In genomic region chr4:150578745-150579470, GRCh38 we compare ENCODE assay signal across 10 cellular contexts. TPM values are rescaled to one million over a fixed set of nuclear protein-coding genes. Genes with fewer than 3 reads are reported as not detected.
A peak's percentile ranks its signal among the peaks of the same experiment; 100 is the strongest.
DNase-seq lines count a peak whose midpoint lies in the region; ATAC-seq and TF ChIP-seq lines count a peak whose summit lies in the region.
"Had no signal": no experiment of that assay in that cellular context is flagged by ENCODE, and none has a peak within 500 bp of the region (broad histone marks: within the 10 kb centered on the region; RNA-seq: fewer than 3 reads in every experiment).

No MANE protein-coding gene starts in this region.

- H3K79me1 ChIP-seq in mesendoderm (ENCODE audit: low read length): no peaks in the 10 kb centered on the region

- DNase-seq in left ventricle myocardium inferior: no peak
- no peak for DNase-seq in cardiac septum (ENCODE audit: low spot score)
- DNase-seq in choroid plexus epithelial cell (ENCODE audit: low read depth): peak; percentile 57
- peak; percentile 71 for DNase-seq in mesendoderm
- DNase-seq in vagina (ENCODE audit: extremely low spot score in 2 of 2): no peak
- DNase-seq in Kasumi-1 (lab: John Stamatoyannopoulos, UW): no peak
- DNase-seq: NCI-H2171 treated with DMSO at 0.1 percent for 48 hours had no signal

- H3K9me3 ChIP-seq in left ventricle myocardium inferior (replicated peaks) (no peaks in the 10 kb centered on the region), vagina (no peaks in the 10 kb centered on the region)

- no peak for ATAC-seq in HG02798 (IDR thresholded peaks at IDR 0.05; ENCODE audit: poor library complexity, unreplicated experiment)
- ATAC-seq in HG03175 (IDR thresholded peaks at IDR 0.05; ENCODE audit: unreplicated experiment): no peak

- H3K56ac ChIP-seq in mesendoderm (ENCODE audit: low read length): no peak overlapping the region

- H3K4ac ChIP-seq in mesendoderm (ENCODE audit: low read depth, low read length): no peak overlapping the region

- TF ChIP-seq POLR2A in vagina (IDR thresholded peaks at IDR 0.05): no peak

- no peak overlapping the region for H3K27ac ChIP-seq in left ventricle myocardium inferior (replicated peaks)
- H3K27ac ChIP-seq in mesendoderm (ENCODE audit: low read depth, low read length): no peak overlapping the region
- H3K27ac ChIP-seq in vagina: no peak overlapping the region

- H3K27me3 ChIP-seq in left ventricle myocardium inferior (ENCODE audit: low read depth) (peaks cover 4% of the 10 kb centered on the region), mesendoderm (ENCODE audit: insufficient read depth, low read length, poor library complexity) (peaks cover 4% of the 10 kb centered on the region), vagina (no peaks in the 10 kb centered on the region)

- peak overlapping the region; percentile 61 for H3K4me3 ChIP-seq in left ventricle myocardium inferior
- peak overlapping the region; percentile 70 for H3K4me3 ChIP-seq in choroid plexus epithelial cell (ENCODE audit: low read depth, low read length)
- no peak overlapping the region for H3K4me3 ChIP-seq in mesendoderm (ENCODE audit: low read length)
- peak overlapping the region; percentile 22 to 42 for H3K4me3 ChIP-seq in vagina

- no peak overlapping the region for H4K5ac ChIP-seq in mesendoderm (ENCODE audit: low read length)

- no peaks in the 10 kb centered on the region for H3K79me2 ChIP-seq in mesendoderm (ENCODE audit: control insufficient read depth, insufficient read depth, low read length)

- H3K36me3 ChIP-seq in left ventricle myocardium inferior (no peaks in the 10 kb centered on the region), mesendoderm (ENCODE audit: control insufficient read depth, insufficient read depth, low read length) (no peaks in the 10 kb centered on the region), vagina (peaks cover 0 to 12% of the 10 kb centered on the region in 2 donors)

- no peak overlapping the region for H2AK5ac ChIP-seq in mesendoderm (ENCODE audit: low read length)

- peaks cover 12% of the 10 kb centered on the region for H3K4me1 ChIP-seq in left ventricle myocardium inferior
- H3K4me1 ChIP-seq in mesendoderm (ENCODE audit: control insufficient read depth, low read depth, low read length): peaks cover 7% of the 10 kb centered on the region
- no peaks in the 10 kb centered on the region for H3K4me1 ChIP-seq in vagina

- no peak overlapping the region for H4K8ac ChIP-seq in mesendoderm (ENCODE audit: low read depth, low read length)

- no peak overlapping the region for H3K9ac ChIP-seq in mesendoderm (ENCODE audit: low read length)

- no peak overlapping the region for H2BK120ac ChIP-seq in mesendoderm (ENCODE audit: low read depth, low read length)

- no CpG with 5 or more reads among the region's 11 CpGs for WGBS in mesendoderm (ENCODE audit: extremely low coverage, insufficient coverage, low lambda C conversion rate)

- TF ChIP-seq CTCF in left ventricle myocardium inferior (IDR thresholded peaks at IDR 0.05; ENCODE audit: borderline replicate concordance) (no peak), choroid plexus epithelial cell (conservative IDR thresholded peaks at IDR 0.05; ENCODE audit: low read depth, low read length) (no peak), vagina (IDR thresholded peaks at IDR 0.05) (no peak)

- H3K18ac ChIP-seq in mesendoderm (ENCODE audit: low read length): no peak overlapping the region

- no peak overlapping the region for H2BK15ac ChIP-seq in mesendoderm (replicated peaks; ENCODE audit: low read depth)

- no peak overlapping the region for H3K23ac ChIP-seq in mesendoderm (ENCODE audit: low read length)

- no peak overlapping the region for H3K4me2 ChIP-seq in mesendoderm (ENCODE audit: low read length)

- H2BK5ac ChIP-seq in mesendoderm (ENCODE audit: low read length): no peak overlapping the region

- intact Hi-C loops in left ventricle myocardium inferior (cut with micrococcal nuclease): no loop called here
- intact Hi-C loops in cardiac septum (cut with DNase I): no loop called here
- intact Hi-C loops in vagina (cut with DNase I): no loop called here

RNA-seq across cellular contexts. Expression of gene MAB21L2, which starts 3.0 kb away (rescaled TPM):
- total RNA-seq in left ventricle myocardium inferior (0.11 TPM), cardiac septum (0.19 TPM), vagina (0.25 TPM)
- 0.06 TPM for polyA plus RNA-seq in mesendoderm (2013, experiment 1 of 2)
- 0.06 TPM for polyA plus RNA-seq in mesendoderm (2013, experiment 2 of 2)
- total RNA-seq: CD4-positive, alpha-beta memory T cell had no signal

Comparison
In these comparisons a context has a peak if more than half of its experiments do, and no peak if none do; other contexts are left out.
1. DNase-seq: peak in choroid plexus epithelial cell (single experiment) and mesendoderm (single experiment); none in left ventricle myocardium inferior (single experiment), cardiac septum (single experiment), vagina (0 of 2) and Kasumi-1 (0 of 2).